Comparison of ENCODE assay signal across 1 cellular context in genomic region chr11:38014405-38014804, GRCh38.
TF ChIP-seq lines count a peak whose summit lies in the region.

No MANE protein-coding gene starts in this region.

TF ChIP-seq in IMR-90, 13 proteins besides CTCF, POLR2A, EP300 and RAD21 (continued from another document):
- TF ChIP-seq RCOR1 (IDR thresholded peaks at IDR 0.05; ENCODE audit: insufficient replicate concordance, low read length), result no peak
- no peak for TF ChIP-seq NFE2L2 (IDR thresholded peaks at IDR 0.05; ENCODE audit: low read depth, low read length)
- no peak for TF ChIP-seq MXI1 (IDR thresholded peaks at IDR 0.05; ENCODE audit: borderline replicate concordance, low read depth, low read length)
